14 cellular contexts compared by ENCODE assay signal in the genomic region with DNA sequence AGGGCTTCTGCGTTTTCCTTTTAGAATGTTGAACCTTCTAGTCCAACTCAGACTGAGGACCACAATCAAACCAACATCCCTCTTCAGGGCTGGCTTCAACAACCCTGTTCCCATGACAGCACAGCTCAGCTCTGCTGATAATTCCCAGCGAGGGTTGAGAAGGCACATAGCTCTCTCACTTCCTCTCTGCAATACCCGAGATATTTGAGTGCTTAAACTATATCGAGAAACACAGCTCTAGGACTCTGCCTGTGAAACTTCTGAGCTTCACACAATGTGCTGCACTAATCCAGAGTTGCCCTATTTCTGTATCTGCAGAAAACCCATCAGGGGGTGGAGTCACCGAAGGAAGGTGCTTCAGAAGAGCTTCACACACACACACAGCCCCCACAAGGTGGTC. TPM values are rescaled to one million over a fixed set of nuclear protein-coding genes. Genes with fewer than 3 reads are reported as not detected.
DNase-seq lines count a peak whose midpoint lies in the region; ATAC-seq, FAIRE-seq and TF ChIP-seq lines count a peak whose summit lies in the region.
"Had no signal": no experiment of that assay in that cellular context is flagged by ENCODE, and none has a peak within 500 bp of the region (broad histone marks: within the 10 kb centered on the region; RNA-seq: fewer than 3 reads in every experiment).

No MANE protein-coding gene starts in this region.

- ATAC-seq in HG02852 (IDR thresholded peaks at IDR 0.05; ENCODE audit: unreplicated experiment) (peak; percentile 61), HG03571 (IDR thresholded peaks at IDR 0.05; ENCODE audit: unreplicated experiment) (peak; percentile 71), natural killer cell (no peak)
- no peak for ATAC-seq in activated CD4-positive, alpha-beta T cell treated with anti-CD3 and anti-CD28 coated beads for 36 hours

- CTCF ChIA-PET in activated CD4-positive, alpha-beta T cell treated with anti-CD3 and anti-CD28 coated beads for 36 hours (lab: Charles Lee), result no interaction called here

- no peak overlapping the region for H3K4me3 Mint-ChIP-seq in natural killer cell
- H3K4me3 Mint-ChIP-seq in activated CD4-positive, alpha-beta T cell treated with anti-CD3 and anti-CD28 coated beads for 36 hours, result no peak overlapping the region
- H3K4me3 Mint-ChIP-seq: endodermal cell, neural crest cell had no signal

- DNase-seq in GM12865 (ENCODE audit: low read depth), result peak; percentile 86
- peak; percentile 23 for DNase-seq in GM19239 (ENCODE audit: insufficient read length, low spot score)
- no peak for DNase-seq in dermis blood vessel endothelial cell
- DNase-seq in natural killer cell, result no peak
- no peak for DNase-seq in activated CD4-positive, alpha-beta T cell treated with anti-CD3 and anti-CD28 coated beads for 36 hours
- DNase-seq in caudate nucleus (lab: John Stamatoyannopoulos, UW), result no peak
- DNase-seq: activated T-cell treated with anti-CD3 and anti-CD28 coated beads for 4 hours, upper lobe of left lung had no signal

- no peaks in the 10 kb centered on the region for H3K36me3 Mint-ChIP-seq in natural killer cell
- H3K36me3 Mint-ChIP-seq in activated CD4-positive, alpha-beta T cell treated with anti-CD3 and anti-CD28 coated beads for 36 hours (ENCODE audit: low read depth), result no peaks in the 10 kb centered on the region

- TF ChIP-seq CTCF in GM12865 (IDR thresholded peaks at IDR 0.05; ENCODE audit: insufficient read depth, low read depth, low read length, missing control alignments), result no peak
- no peak for TF ChIP-seq CTCF in natural killer cell (IDR thresholded peaks at IDR 0.05)

- peaks cover 33 to 61% of the 10 kb centered on the region in 2 donors for H3K27me3 Mint-ChIP-seq in natural killer cell (ENCODE audit: low read depth in 2 of 2)
- peaks cover 64% of the 10 kb centered on the region for H3K27me3 Mint-ChIP-seq in activated CD4-positive, alpha-beta T cell treated with anti-CD3 and anti-CD28 coated beads for 36 hours

- POLR2A ChIA-PET in activated CD4-positive, alpha-beta T cell treated with anti-CD3 and anti-CD28 coated beads for 36 hours (lab: Charles Lee), result no interaction called here

- intact Hi-C loops in natural killer cell (cut with micrococcal nuclease), result no loop called here
- intact Hi-C loops in activated CD4-positive, alpha-beta T cell treated with anti-CD3 and anti-CD28 coated beads for 36 hours (cut with DNase I, micrococcal nuclease), result loop anchor here in 1 of 2 experiments (10.0 kb wide), 1 partner anchor 1306 kb away; no protein-coding TSS in a partner anchor

- H3K27ac Mint-ChIP-seq in natural killer cell, result no peak overlapping the region
- no peak overlapping the region for H3K27ac Mint-ChIP-seq in activated CD4-positive, alpha-beta T cell treated with anti-CD3 and anti-CD28 coated beads for 36 hours
- H3K27ac Mint-ChIP-seq: endodermal cell had no signal

- H3K27ac ChIP-seq in caudate nucleus (ENCODE audit: low read depth, low read length), result no peak overlapping the region
- H3K27ac ChIP-seq: upper lobe of left lung had no signal

- no peaks in the 10 kb centered on the region for H3K4me1 Mint-ChIP-seq in natural killer cell
- peaks cover 12% of the 10 kb centered on the region for H3K4me1 Mint-ChIP-seq in activated CD4-positive, alpha-beta T cell treated with anti-CD3 and anti-CD28 coated beads for 36 hours

- H3K9me3 Mint-ChIP-seq in natural killer cell, result no peaks in the 10 kb centered on the region
- no peaks in the 10 kb centered on the region for H3K9me3 Mint-ChIP-seq in activated CD4-positive, alpha-beta T cell treated with anti-CD3 and anti-CD28 coated beads for 36 hours (ENCODE audit: low read depth)
- H3K9me3 Mint-ChIP-seq: endodermal cell, neural crest cell had no signal

- H3K4me3 ChIP-seq in GM12865 (ENCODE audit: low read depth, low read length), result peak overlapping the region; percentile 33
- H3K4me3 ChIP-seq: upper lobe of left lung had no signal

- FAIRE-seq in GM19239 (lab: Jason Lieb, UNC), result peak; percentile 88
- FAIRE-seq: H54 had no signal

RNA-seq across cellular contexts. Expression of gene ADARB2, which starts 1.6 kb away (rescaled TPM):
- not detected in 2 replicates for total RNA-seq in dermis blood vessel endothelial cell
- under 1 TPM; 0.27 to 0.78 (median 0.40) TPM for total RNA-seq in natural killer cell
- total RNA-seq in activated CD4-positive, alpha-beta T cell treated with anti-CD3 and anti-CD28 coated beads for 36 hours, result not detected
- total RNA-seq: G401 had no signal

Comparison
In these comparisons a context has a peak if more than half of its experiments do, and no peak if none do; other contexts are left out.
1. DNase-seq: peak in GM12865 (single experiment) and GM19239 (single experiment); none in dermis blood vessel endothelial cell (single experiment), natural killer cell (single experiment), activated CD4-positive, alpha-beta T cell treated with anti-CD3 and anti-CD28 coated beads for 36 hours (single experiment) and caudate nucleus (0 of 61).
2. ATAC-seq: peak in HG02852 (single experiment) and HG03571 (single experiment); none in natural killer cell (0 of 3) and activated CD4-positive, alpha-beta T cell treated with anti-CD3 and anti-CD28 coated beads for 36 hours (single experiment).